In the genomic region with DNA sequence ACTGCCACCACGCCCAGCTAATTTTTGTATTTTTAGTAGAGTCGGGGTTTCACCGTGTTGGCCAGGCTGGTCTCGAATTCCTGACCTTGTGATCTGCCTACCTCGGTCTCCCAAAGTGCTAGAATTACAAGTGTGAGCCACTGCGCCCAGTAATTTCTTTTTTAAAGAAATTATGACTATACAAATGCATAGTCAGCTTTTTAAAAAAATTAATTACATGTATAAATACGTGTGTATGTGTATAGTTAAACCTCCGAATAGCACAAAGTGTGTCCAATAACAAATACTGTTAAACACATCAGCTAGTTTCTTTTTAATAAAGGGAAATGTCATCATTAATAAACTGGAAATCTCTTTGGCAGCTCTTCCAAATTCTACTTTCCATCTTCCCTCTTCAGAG, we compare ENCODE assay signal across 8 cellular contexts.
"Had no signal": no experiment of that assay in that cellular context is flagged by ENCODE, and none has a peak within 500 bp of the region (broad histone marks: within the 10 kb centered on the region; RNA-seq: fewer than 3 reads in every experiment).

No MANE protein-coding gene starts in this region.

- H3K27ac ChIP-seq: GM23248, HL-60 had no signal

- DNase-seq: GM23248, GOT3, H7, HFFc6, KG1 had no signal

- H3K4me3 ChIP-seq: GM23248, HAP-1 had no signal

- ATAC-seq: HCT116 had no signal

- H3K9ac ChIP-seq: GM23248 had no signal

- H2AFZ ChIP-seq: GM23248 had no signal

- H3K9me3 ChIP-seq: HAP-1 had no signal

- H3K36me3 ChIP-seq: HAP-1 had no signal
